Comparison of ENCODE assay signal across 15 cellular contexts in genomic region chr6:125809771-125810315, GRCh38. TPM values are rescaled to one million over a fixed set of nuclear protein-coding genes. Genes with fewer than 3 reads are reported as not detected.
DNase-seq lines count a peak whose midpoint lies in the region; FAIRE-seq and TF ChIP-seq lines count a peak whose summit lies in the region.
"Had no signal": no experiment of that assay in that cellular context is flagged by ENCODE, and none has a peak within 500 bp of the region (broad histone marks: within the 10 kb centered on the region; RNA-seq: fewer than 3 reads in every experiment).

No MANE protein-coding gene starts in this region.

- H3K4me2 ChIP-seq in DOHH2 (ENCODE audit: low read length) = peak overlapping the region; percentile 84
- H3K4me2 ChIP-seq: PC-9 had no signal

- intact Hi-C loops in kidney (cut with DNase I) = no loop called here

- H3K9me3 ChIP-seq in DOHH2 (ENCODE audit: control insufficient read depth, insufficient read depth, low read length) (no peaks in the 10 kb centered on the region), kidney (ENCODE audit: control insufficient read depth in 1 of 2, low read length in 2 of 2) (no peaks in the 10 kb centered on the region)
- H3K9me3 ChIP-seq: SJCRH30 had no signal

- H3K4me1 ChIP-seq in DOHH2 (ENCODE audit: control insufficient read depth, low read length) (peaks cover 99% of the 10 kb centered on the region), kidney (ENCODE audit: control insufficient read depth in 1 of 2, insufficient read depth in 1 of 2, low read depth in 1 of 2, low read length in 2 of 2) (peaks cover 13 to 26% of the 10 kb centered on the region in 2 donors)

- H3K4me3 ChIP-seq in DOHH2 (ENCODE audit: low read length) = peak overlapping the region; percentile 68
- H3K4me3 ChIP-seq in kidney (ENCODE audit: low read length in 2 of 2) = no peak overlapping the region
- H3K4me3 ChIP-seq: PC-9, SJCRH30 had no signal

- H3F3A ChIP-seq in DOHH2 (ENCODE audit: control insufficient read depth, insufficient read depth) = peaks cover 29% of the 10 kb centered on the region

- no peak for FAIRE-seq in kidney (lab: Jason Lieb, UNC)

- H3K27ac ChIP-seq in DOHH2 (ENCODE audit: low read depth, low read length) (peak overlapping the region; percentile 88), kidney (ENCODE audit: low read depth in 2 of 2, low read length in 2 of 2) (peak overlapping the region; percentile 15 to 28), substantia nigra (ENCODE audit: low read depth, low read length, poor library complexity, severe bottlenecking) (no peak overlapping the region)
- H3K27ac ChIP-seq: PC-9, SJCRH30 had no signal

- TF ChIP-seq CTCF in DOHH2 (IDR thresholded peaks at IDR 0.05; ENCODE audit: low read depth, low read length, poor library complexity, severe bottlenecking) (no peak), kidney (IDR thresholded peaks at IDR 0.05; ENCODE audit: borderline replicate concordance, extremely low read depth, insufficient read depth) (no peak)

- peak; percentile 35 for DNase-seq in NCI-H1092 treated with DMSO at 0.1 percent for 48 hours (lab: John Stamatoyannopoulos, UW)
- DNase-seq in NCI-H1092 (lab: John Stamatoyannopoulos, UW) = no peak
- DNase-seq in NCI-H526 treated with DMSO at 0.1 percent for 48 hours (lab: John Stamatoyannopoulos, UW) = peak; percentile 84
- DNase-seq in kidney = no peak
- DNase-seq in substantia nigra (lab: John Stamatoyannopoulos, UW) = no peak
- no peak for DNase-seq in NCI-H128 (lab: John Stamatoyannopoulos, UW; ENCODE audit: unreplicated experiment)
- DNase-seq in NCI-H2227 (lab: John Stamatoyannopoulos, UW; ENCODE audit: unreplicated experiment) = no peak
- DNase-seq: 8988T; CD8-positive, alpha-beta T cell; HFFc6; KG1; PC-9; SJCRH30; SW 1271 had no signal

- no peaks in the 10 kb centered on the region for H4K20me1 ChIP-seq in DOHH2 (ENCODE audit: control insufficient read depth, insufficient read depth, low read depth, low read length)

- no peaks in the 10 kb centered on the region for H3K27me3 ChIP-seq in DOHH2 (ENCODE audit: control insufficient read depth, low read length)
- H3K27me3 ChIP-seq: SJCRH30 had no signal

- H3K36me3 ChIP-seq in DOHH2 (ENCODE audit: control insufficient read depth, low read length) (peaks cover 40% of the 10 kb centered on the region), kidney (ENCODE audit: control insufficient read depth in 1 of 2, insufficient read depth in 2 of 2, low read length in 2 of 2) (no peaks in the 10 kb centered on the region)
- H3K36me3 ChIP-seq: SJCRH30 had no signal

- H3K79me2 ChIP-seq in DOHH2 (ENCODE audit: control insufficient read depth, low read length) = peaks cover 100% of the 10 kb centered on the region

- no peak overlapping the region for H3K9ac ChIP-seq in kidney (ENCODE audit: low read length in 2 of 2)

- no peaks in the 10 kb centered on the region for H3K9me2 ChIP-seq in DOHH2 (replicated peaks; ENCODE audit: control insufficient read depth, low read length)

RNA-seq across cellular contexts. Expression of gene NCOA7, which starts 19.1 kb away (rescaled TPM):
- 135 TPM for total RNA-seq in kidney
- 21.0 TPM for polyA plus RNA-seq in kidney (ENCODE audit: insufficient read depth, low read depth, low replicate concordance)

Comparison
In these comparisons a context has a peak if more than half of its experiments do, and no peak if none do; other contexts are left out.
1. DNase-seq: peak in NCI-H1092 treated with DMSO at 0.1 percent for 48 hours (single experiment) and NCI-H526 treated with DMSO at 0.1 percent for 48 hours (single experiment); none in NCI-H1092 (single experiment), kidney (single experiment), substantia nigra (0 of 49), NCI-H128 (single experiment) and NCI-H2227 (single experiment).